In genomic region chr11:66694732-66695207, GRCh38 we compare ENCODE assay signal across 8 cellular contexts. TPM values are rescaled to one million over a fixed set of nuclear protein-coding genes. Genes with fewer than 3 reads are reported as not detected.
DNase-seq lines count a peak whose midpoint lies in the region; ATAC-seq and TF ChIP-seq lines count a peak whose summit lies in the region.

No MANE protein-coding gene starts in this region.

- H3K36me3 ChIP-seq in GM23338 (ENCODE audit: insufficient read depth), result no peaks in the 10 kb centered on the region
- no peaks in the 10 kb centered on the region for H3K36me3 ChIP-seq in left ventricle myocardium inferior

- H3K79me2 ChIP-seq in GM23338 (replicated peaks; ENCODE audit: insufficient read depth), result no peaks in the 10 kb centered on the region

- TF ChIP-seq CTCF in AG09309 (IDR thresholded peaks at IDR 0.05; ENCODE audit: control insufficient read depth, insufficient read depth, low read depth, low read length, missing control alignments) (peak; percentile 97), GM23338 (conservative IDR thresholded peaks at IDR 0.05; ENCODE audit: low read depth in 2 of 2) (peak; percentile 93 to 97), left ventricle myocardium inferior (IDR thresholded peaks at IDR 0.05; ENCODE audit: borderline replicate concordance) (peak; percentile 92)

- H3K4me2 ChIP-seq in GM23338, result no peak overlapping the region

- no peaks in the 10 kb centered on the region for H3K9me3 Mint-ChIP-seq in GM23338

- peak overlapping the region; percentile 86 for H3K27ac Mint-ChIP-seq in GM23338

- no peaks in the 10 kb centered on the region for H3K27me3 ChIP-seq in GM23338 (ENCODE audit: insufficient read depth)
- no peaks in the 10 kb centered on the region for H3K27me3 ChIP-seq in left ventricle myocardium inferior (ENCODE audit: low read depth)

- H3K4me3 ChIP-seq in AG09309 (ENCODE audit: control insufficient read depth, low read depth, low read length) (no peak overlapping the region), GM23338 (no peak overlapping the region), left ventricle myocardium inferior (no peak overlapping the region)

- intact Hi-C loops in left ventricle myocardium inferior (cut with micrococcal nuclease), result loop anchor here (2.0 kb wide), 1 partner anchor 140 kb away; no protein-coding TSS in a partner anchor

- H3K36me3 Mint-ChIP-seq in GM23338 (ENCODE audit: low read depth), result peaks cover 51% of the 10 kb centered on the region

- peaks cover 9% of the 10 kb centered on the region for H3K9me3 ChIP-seq in left ventricle myocardium inferior (replicated peaks)

- H2AFZ ChIP-seq in GM23338, result no peak overlapping the region

- H3K4me3 Mint-ChIP-seq in GM23338, result no peak overlapping the region

- no peaks in the 10 kb centered on the region for H3K9me2 ChIP-seq in GM23338 (ENCODE audit: insufficient read depth)

- DNase-seq in AG09309 (ENCODE audit: low read depth) (peak; percentile 95), GM23338 (ENCODE audit: low spot score) (peak; percentile 99), NCI-H1930 (lab: John Stamatoyannopoulos, UW) (peak; percentile 47 to 58), T-helper 1 cell (peak; percentile 61 to 83 (median 69)), amniotic stem cell (lab: John Stamatoyannopoulos, UW) (peak; percentile 92), left ventricle myocardium inferior (peak; percentile 81), renal cortical epithelial cell (ENCODE audit: low read depth) (peak; percentile 98)

- H3F3A ChIP-seq in GM23338 (replicated peaks; ENCODE audit: low read depth), result no peaks in the 10 kb centered on the region

- no peak overlapping the region for H3K27ac ChIP-seq in GM23338 (ENCODE audit: low read depth)
- H3K27ac ChIP-seq in left ventricle myocardium inferior (replicated peaks), result no peak overlapping the region

- peak; percentile 96 for ATAC-seq in GM23338
- ATAC-seq in HG03354 (IDR thresholded peaks at IDR 0.05; ENCODE audit: poor library complexity, severe bottlenecking, unreplicated experiment), result no peak

- H3K4me1 ChIP-seq in GM23338 (ENCODE audit: insufficient read depth), result no peaks in the 10 kb centered on the region
- H3K4me1 ChIP-seq in left ventricle myocardium inferior, result peaks cover 8% of the 10 kb centered on the region

- no peaks in the 10 kb centered on the region; the same call in 1 of the 3 replicates for H3K4me1 Mint-ChIP-seq in GM23338

- peaks cover 8% of the 10 kb centered on the region for H3K27me3 Mint-ChIP-seq in GM23338 (ENCODE audit: insufficient read depth, low read depth, poor library complexity)

- H4K20me1 ChIP-seq in GM23338 (replicated peaks; ENCODE audit: insufficient read depth), result no peaks in the 10 kb centered on the region

TF ChIP-seq in GM23338, 12 proteins besides CTCF, POLR2A, EP300 and RAD21:
- TF ChIP-seq EZH2phosphoT487 (IDR thresholded peaks at IDR 0.05; ENCODE audit: unreplicated experiment) (no peak), STAT1 (IDR thresholded peaks at IDR 0.05; ENCODE audit: unreplicated experiment) (no peak), CREB1 (CRISPR knock-in tag; IDR thresholded peaks at IDR 0.05; ENCODE audit: low read depth) (peak; percentile 34; the same call in 1 of the 2 replicates), ZNF114 (CRISPR knock-in tag; IDR thresholded peaks at IDR 0.05) (0 out of 2 replicates have a peak, but pooled peaks have one; percentile 30), ZNF462 (CRISPR knock-in tag; IDR thresholded peaks at IDR 0.05) (0 out of 2 replicates have a peak, but pooled peaks have one; percentile 15), ETS1 (IDR thresholded peaks at IDR 0.05) (no peak)
TF ChIP-seq in GM23338: peak in this region for 3.

RNA-seq across cellular contexts. Expression of gene RBM4B, which starts 17.1 kb away (rescaled TPM):
- 22.9 and 31.0 TPM in 2 replicates for total RNA-seq in GM23338 (2014; rRNA removed; shearing (Covaris generic))
- 21.1 and 28.0 TPM in 2 replicates for polyA plus RNA-seq in GM23338 (2016; fragmentation: Nextera tagmentation; extraction: Ambion mirVana)
- total RNA-seq in left ventricle myocardium inferior (11.8 TPM), renal cortical epithelial cell (16.1 and 26.7 TPM in 2 replicates)

RNA-seq across cellular contexts. Expression of gene SPTBN2, which starts 34.2 kb away (rescaled TPM):
- total RNA-seq in GM23338 (2014; rRNA removed; shearing (Covaris generic)), result 28.9 and 49.1 TPM in 2 replicates
- 6.9 and 7.7 TPM in 2 replicates for polyA plus RNA-seq in GM23338 (2016; fragmentation: Nextera tagmentation; extraction: Ambion mirVana)
- total RNA-seq in left ventricle myocardium inferior (0.77 TPM), renal cortical epithelial cell (88.6 and 208 TPM in 2 replicates)

RNA-seq across cellular contexts. Expression of gene RBM4, which starts 56.3 kb away (rescaled TPM):
- total RNA-seq in GM23338 (2014; rRNA removed; shearing (Covaris generic)), result 133 and 147 TPM in 2 replicates
- 122 and 146 TPM in 2 replicates for polyA plus RNA-seq in GM23338 (2016; fragmentation: Nextera tagmentation; extraction: Ambion mirVana)
- total RNA-seq in left ventricle myocardium inferior (57.1 TPM), renal cortical epithelial cell (122 and 200 TPM in 2 replicates)

Comparison
In these comparisons a context has a peak if more than half of its experiments do, and no peak if none do; other contexts are left out.
1. RNA of gene SPTBN2, which starts 34.2 kb away (total RNA-seq): 88.6 to 208 TPM in renal cortical epithelial cell and 28.9 to 49.1 TPM in GM23338; 0.77 TPM in left ventricle myocardium inferior (single experiment); every median in the first group is over 10 times any median in the second.
2. Peak in every context shown above with its lines, with median percentiles within 50 percentile points of each other: DNase-seq and CTCF ChIP-seq.